ENCODE assay signal across 9 cellular contexts in genomic region chr7:111092406-111093160, GRCh38. TPM values are rescaled to one million over a fixed set of nuclear protein-coding genes. Genes with fewer than 3 reads are reported as not detected.
DNase-seq lines count a peak whose midpoint lies in the region; ATAC-seq and TF ChIP-seq lines count a peak whose summit lies in the region.
"Had no signal": no experiment of that assay in that cellular context is flagged by ENCODE, and none has a peak within 500 bp of the region (broad histone marks: within the 10 kb centered on the region; RNA-seq: fewer than 3 reads in every experiment).

No MANE protein-coding gene starts in this region.

- CTCF ChIA-PET in SK-N-SH (lab: Yijun Ruan, JAX): interaction anchor here (0.7 to 5.2 kb wide), 14 partner anchors 9 to 1249 kb away, joined by 3 to 35 read pairs (median 3); partner anchors contain the start of gene IMMP2L

- H3K9me3 ChIP-seq in SK-N-SH (no peaks in the 10 kb centered on the region), muscle layer of duodenum (ENCODE audit: control insufficient read depth in 1 of 2, low read length in 2 of 2) (no peaks in the 10 kb centered on the region), left lung (no peaks in the 10 kb centered on the region)

- no peak for TF ChIP-seq EP300 in SK-N-SH (IDR thresholded peaks at IDR 0.05; ENCODE audit: borderline replicate concordance in 1 of 2, low read depth in 1 of 2, low read length in 1 of 2)

- 26% methylated on average over 2 of the region's 2 CpGs for WGBS in SK-N-SH (ENCODE audit: low lambda C conversion rate)

- no peaks in the 10 kb centered on the region for H4K20me1 ChIP-seq in SK-N-SH (ENCODE audit: insufficient read depth)

- peak overlapping the region; percentile 37; the same call in 1 of the 2 replicates for H3K9ac ChIP-seq in SK-N-SH

- peak overlapping the region; percentile 57 for H2AFZ ChIP-seq in SK-N-SH (ENCODE audit: low read depth)

- no peaks in the 10 kb centered on the region for H3K79me2 ChIP-seq in SK-N-SH (ENCODE audit: insufficient read depth)

- H3K27ac ChIP-seq in SK-N-SH (ENCODE audit: low read depth in 2 of 2, low read length in 1 of 2) (peak overlapping the region in 1 of 2 experiments; percentile 88; a peak in 2 of 4 replicates), muscle layer of duodenum (ENCODE audit: low read length) (peak overlapping the region; percentile 26), left lung (peak overlapping the region in 1 of 2 donors; percentile 8)

- intact Hi-C loops in left lung (cut with DNase I): no loop called here

- peaks cover 5 to 30% of the 10 kb centered on the region in 2 experiments; a peak in 3 of 4 replicates for H3K4me1 ChIP-seq in SK-N-SH (ENCODE audit: control insufficient read depth in 1 of 2, insufficient read depth in 2 of 2, low read depth in 1 of 2, low read length in 1 of 2)
- H3K4me1 ChIP-seq in muscle layer of duodenum (ENCODE audit: control insufficient read depth in 1 of 2, insufficient read depth in 2 of 2, low read length in 2 of 2): peaks cover 9 to 11% of the 10 kb centered on the region in 2 donors
- H3K4me1 ChIP-seq in left lung: no peaks in the 10 kb centered on the region

- H3K4me2 ChIP-seq in SK-N-SH: peak overlapping the region; percentile 65

- TF ChIP-seq RAD21 in SK-N-SH (IDR thresholded peaks at IDR 0.05; ENCODE audit: low read length): no peak; the same call in 1 of the 2 replicates

- H3K4me3 ChIP-seq in SK-N-SH (ENCODE audit: low read depth in 2 of 2, low read length in 1 of 2) (peak overlapping the region; percentile 50 to 61), muscle layer of duodenum (ENCODE audit: low read depth in 1 of 2, low read length in 2 of 2) (peak overlapping the region in 1 of 2 donors; percentile 61), left lung (peak overlapping the region in 1 of 2 donors; percentile 25)

- POLR2A ChIA-PET in SK-N-SH (lab: Yijun Ruan, JAX): interaction anchor here (1.3 to 1.8 kb wide), 3 partner anchors 380 to 670 kb away, joined by 4 to 6 read pairs (median 4); no protein-coding TSS in a partner anchor

- TF ChIP-seq CTCF in SK-N-SH (IDR thresholded peaks at IDR 0.05) (no peak), left lung (IDR thresholded peaks at IDR 0.05) (no peak)

- ATAC-seq in GM18870 (IDR thresholded peaks at IDR 0.05; ENCODE audit: unreplicated experiment) (peak; percentile 53), HG02678 (IDR thresholded peaks at IDR 0.05; ENCODE audit: unreplicated experiment) (peak; percentile 51), left lung (no peak)

- peaks cover 4% of the 10 kb centered on the region for H3F3A ChIP-seq in SK-N-SH (replicated peaks; ENCODE audit: insufficient read depth)

- no peaks in the 10 kb centered on the region for H3K9me2 ChIP-seq in SK-N-SH

- peaks cover 0 to 7% of the 10 kb centered on the region in 2 experiments for H3K36me3 ChIP-seq in SK-N-SH (replicated peaks in 1 of 2; ENCODE audit: control insufficient read depth in 1 of 2, insufficient read depth in 2 of 2, low read length in 1 of 2)
- no peaks in the 10 kb centered on the region for H3K36me3 ChIP-seq in muscle layer of duodenum (ENCODE audit: control insufficient read depth in 1 of 2, insufficient read depth in 2 of 2, low read length in 2 of 2)
- H3K36me3 ChIP-seq in left lung: no peaks in the 10 kb centered on the region

- DNase-seq in SK-N-SH (no peak), activated gamma-delta T cell treated with Interleukin-2 at 50 U/mL for 16 hours (no peak), left lung (no peak), NOMO-1 (lab: John Stamatoyannopoulos, UW; ENCODE audit: unreplicated experiment in 2 of 2) (no peak)
- DNase-seq in stimulated activated CD4-positive, alpha-beta T cell treated with anti-CD3 and anti-CD28 coated beads, Interleukin-2, amount 100 ng/mL, for 48 hours: no peak

- no peaks in the 10 kb centered on the region for H3K27me3 ChIP-seq in SK-N-SH (ENCODE audit: insufficient read depth)
- H3K27me3 ChIP-seq in muscle layer of duodenum (ENCODE audit: low read depth, low read length): no peaks in the 10 kb centered on the region
- H3K27me3 ChIP-seq in left lung: no peaks in the 10 kb centered on the region

TF ChIP-seq in SK-N-SH, 30 proteins besides CTCF, POLR2A, EP300 and RAD21:
- TF ChIP-seq, protein P1, sequence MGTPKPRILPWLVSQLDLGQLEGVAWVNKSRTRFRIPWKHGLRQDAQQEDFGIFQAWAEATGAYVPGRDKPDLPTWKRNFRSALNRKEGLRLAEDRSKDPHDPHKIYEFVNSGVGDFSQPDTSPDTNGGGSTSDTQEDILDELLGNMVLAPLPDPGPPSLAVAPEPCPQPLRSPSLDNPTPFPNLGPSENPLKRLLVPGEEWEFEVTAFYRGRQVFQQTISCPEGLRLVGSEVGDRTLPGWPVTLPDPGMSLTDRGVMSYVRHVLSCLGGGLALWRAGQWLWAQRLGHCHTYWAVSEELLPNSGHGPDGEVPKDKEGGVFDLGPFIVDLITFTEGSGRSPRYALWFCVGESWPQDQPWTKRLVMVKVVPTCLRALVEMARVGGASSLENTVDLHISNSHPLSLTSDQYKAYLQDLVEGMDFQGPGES (IDR thresholded peaks at IDR 0.05; ENCODE audit: low read depth, low read length): no peak
- TF ChIP-seq NRF1 (IDR thresholded peaks at IDR 0.05; ENCODE audit: low read depth, low read length) (no peak), MXI1 (IDR thresholded peaks at IDR 0.05; ENCODE audit: low read depth, low read length) (no peak), RXRA (IDR thresholded peaks at IDR 0.05; ENCODE audit: borderline replicate concordance, low read depth) (no peak), PBX3 (IDR thresholded peaks at IDR 0.05) (no peak), YY1 (IDR thresholded peaks at IDR 0.05; ENCODE audit: low read depth) (no peak), FOXM1 (IDR thresholded peaks at IDR 0.05; ENCODE audit: low read depth) (no peak), REST (IDR thresholded peaks at IDR 0.05; ENCODE audit: low read depth, low read length) (no peak), TAF1 (IDR thresholded peaks at IDR 0.05; ENCODE audit: borderline replicate concordance, low read depth, low read length) (no peak), NFIC (IDR thresholded peaks at IDR 0.05; ENCODE audit: borderline replicate concordance) (no peak), FOXJ3 (CRISPR knock-in tag; IDR thresholded peaks at IDR 0.05) (no peak), TCF12 (IDR thresholded peaks at IDR 0.05) (no peak)
- TF ChIP-seq, protein P2, sequence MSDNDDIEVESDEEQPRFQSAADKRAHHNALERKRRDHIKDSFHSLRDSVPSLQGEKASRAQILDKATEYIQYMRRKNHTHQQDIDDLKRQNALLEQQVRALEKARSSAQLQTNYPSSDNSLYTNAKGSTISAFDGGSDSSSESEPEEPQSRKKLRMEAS (IDR thresholded peaks at IDR 0.05; ENCODE audit: low read depth): no peak
- TF ChIP-seq, protein P3, sequence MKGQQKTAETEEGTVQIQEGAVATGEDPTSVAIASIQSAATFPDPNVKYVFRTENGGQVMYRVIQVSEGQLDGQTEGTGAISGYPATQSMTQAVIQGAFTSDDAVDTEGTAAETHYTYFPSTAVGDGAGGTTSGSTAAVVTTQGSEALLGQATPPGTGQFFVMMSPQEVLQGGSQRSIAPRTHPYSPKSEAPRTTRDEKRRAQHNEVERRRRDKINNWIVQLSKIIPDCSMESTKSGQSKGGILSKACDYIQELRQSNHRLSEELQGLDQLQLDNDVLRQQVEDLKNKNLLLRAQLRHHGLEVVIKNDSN (IDR thresholded peaks at IDR 0.05; ENCODE audit: borderline replicate concordance, low read depth): no peak

RNA-seq across cellular contexts. Expression of gene LRRN3, which starts 1.7 kb away (rescaled TPM):
- polyA plus RNA-seq in SK-N-SH (2012; rRNA removed): 2.1 and 4.1 TPM in 2 replicates
- 5.1 and 6.0 TPM in 2 replicates for polyA plus RNA-seq in SK-N-SH (2012; cell fraction: cytosol; rRNA removed)
- 1.3 and 2.1 TPM in 2 replicates for polyA plus RNA-seq in SK-N-SH (2012; cell fraction: nucleus; rRNA removed)
- total RNA-seq in left lung: 1 to 10 TPM; 3.3 to 5.0 TPM
- total RNA-seq: bronchial epithelial cell had no signal
